Comparison of ENCODE assay signal across 1 cellular context in the genomic region with DNA sequence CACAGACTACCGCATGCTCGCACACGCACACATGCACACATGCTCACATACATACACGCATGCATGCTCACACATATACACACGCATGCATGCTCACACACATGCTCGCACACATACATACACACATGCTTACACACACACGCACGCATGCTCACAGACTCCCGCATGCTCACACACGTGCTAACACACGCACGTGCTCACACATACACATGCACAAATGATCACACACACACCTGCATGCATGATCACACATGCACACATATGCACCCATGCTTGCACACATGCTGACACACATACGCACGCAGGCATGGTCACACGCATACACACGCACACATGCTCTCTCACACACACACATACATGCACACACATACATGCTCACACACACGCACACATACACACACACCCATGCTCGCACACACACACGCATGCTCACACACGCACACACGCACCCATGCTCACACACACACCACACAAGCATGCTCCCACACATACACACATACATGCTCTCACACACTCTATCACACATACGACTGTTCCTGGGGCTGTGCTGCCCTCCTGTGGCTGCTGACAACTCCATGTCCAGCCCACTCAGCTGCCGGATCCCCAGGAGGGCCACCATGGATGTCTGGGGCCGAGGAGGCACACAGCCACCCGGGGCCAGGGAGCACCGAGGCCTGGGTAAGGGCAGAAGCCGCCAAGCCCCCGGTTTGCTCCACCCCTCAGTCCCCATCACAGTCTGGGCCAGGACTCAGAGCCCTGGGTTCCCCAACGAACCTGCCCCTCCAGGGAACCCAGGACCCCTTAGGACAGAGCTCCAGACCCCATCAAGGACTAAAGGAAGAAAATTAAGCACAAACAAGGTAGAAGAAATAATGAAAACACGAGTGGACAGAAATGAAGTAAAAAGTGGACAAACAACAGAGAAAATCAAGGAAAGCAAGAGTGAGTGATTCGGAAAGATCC.
TF ChIP-seq lines count a peak whose summit lies in the region.

No MANE protein-coding gene starts in this region.

TF ChIP-seq in HCT116, 20 proteins besides CTCF, POLR2A, EP300 and RAD21 (continued from another document):
- TF ChIP-seq REST (IDR thresholded peaks at IDR 0.05; ENCODE audit: low read depth) (no peak), FOSL1 (IDR thresholded peaks at IDR 0.05; ENCODE audit: low read depth) (no peak), CBX3 (IDR thresholded peaks at IDR 0.05; ENCODE audit: low read depth) (no peak), ZNF274 (IDR thresholded peaks at IDR 0.05; ENCODE audit: low read depth, low read length) (no peak)
